In genomic region chr11:123060265-123061000, GRCh38 we compare ENCODE assay signal across 8 cellular contexts. TPM values are rescaled to one million over a fixed set of nuclear protein-coding genes. Genes with fewer than 3 reads are reported as not detected.
DNase-seq lines count a peak whose midpoint lies in the region; ATAC-seq, FAIRE-seq and TF ChIP-seq lines count a peak whose summit lies in the region.

No MANE protein-coding gene starts in this region.

- peak overlapping the region; percentile 99 for H3K4me3 Mint-ChIP-seq in activated naive CD4-positive, alpha-beta T cell treated with anti-CD3 and anti-CD28 coated beads, Interleukin-2, amount 50 U/mL, for 24 hours

- H3K27ac ChIP-seq in keratinocyte (ENCODE audit: control insufficient read depth, insufficient read depth, low read length): peak overlapping the region; percentile 83
- peak overlapping the region; percentile 100 for H3K27ac ChIP-seq in subcutaneous abdominal adipose tissue (ENCODE audit: low read depth, low read length)

- DNase-seq in stimulated activated CD4-positive, alpha-beta T cell treated with anti-CD3 and anti-CD28 coated beads, Interleukin-4, amount 100 ng/mL, for 1 hour: peak; percentile 36
- no peak for DNase-seq in stimulated activated CD4-positive, alpha-beta T cell treated with anti-CD3 and anti-CD28 coated beads, Interleukin-4, amount 100 ng/mL, for 4 hours
- DNase-seq in keratinocyte (ENCODE audit: low read depth, low spot score) (no peak), GM19238 (ENCODE audit: insufficient read length, low spot score) (no peak)
- DNase-seq in central memory CD4-positive, alpha-beta T cell: no peak

- H3K9me1 ChIP-seq in keratinocyte (ENCODE audit: control insufficient read depth, extremely low read depth, insufficient read depth, low read length): no peaks in the 10 kb centered on the region

- peaks cover 29% of the 10 kb centered on the region for H3K4me1 ChIP-seq in keratinocyte (ENCODE audit: control insufficient read depth, extremely low read depth, insufficient read depth, low read length)
- H3K4me1 ChIP-seq in subcutaneous abdominal adipose tissue (ENCODE audit: control insufficient read depth in 5 of 5, insufficient read depth in 5 of 5, low read length in 5 of 5): peaks cover 11 to 74% (median 64%) of the 10 kb centered on the region in 5 donors

- H3K27ac Mint-ChIP-seq in activated naive CD4-positive, alpha-beta T cell treated with anti-CD3 and anti-CD28 coated beads, Interleukin-2, amount 50 U/mL, for 24 hours: peak overlapping the region; percentile 98

- H3K27me3 Mint-ChIP-seq in activated naive CD4-positive, alpha-beta T cell treated with anti-CD3 and anti-CD28 coated beads, Interleukin-2, amount 50 U/mL, for 24 hours: no peaks in the 10 kb centered on the region

- H3K36me3 Mint-ChIP-seq in activated naive CD4-positive, alpha-beta T cell treated with anti-CD3 and anti-CD28 coated beads, Interleukin-2, amount 50 U/mL, for 24 hours: peaks cover 46% of the 10 kb centered on the region

- H3K9me3 Mint-ChIP-seq in activated naive CD4-positive, alpha-beta T cell treated with anti-CD3 and anti-CD28 coated beads, Interleukin-2, amount 50 U/mL, for 24 hours: no peaks in the 10 kb centered on the region

- H3K4me3 ChIP-seq in keratinocyte (ENCODE audit: control insufficient read depth in 2 of 3, extremely low read depth in 1 of 3, insufficient read depth in 2 of 3, low read depth in 1 of 3, low read length in 3 of 3): peak overlapping the region; percentile 96 to 100 (median 98)
- peak overlapping the region; percentile 91 to 99 (median 97) for H3K4me3 ChIP-seq in subcutaneous abdominal adipose tissue (ENCODE audit: low read depth in 1 of 5, low read length in 5 of 5)

- TF ChIP-seq CTCF in keratinocyte (optimal IDR thresholded peaks at IDR 0.05 in 1 of 3, IDR thresholded peaks at IDR 0.05 in 1 of 3, conservative IDR thresholded peaks at IDR 0.05 in 1 of 3; ENCODE audit: extremely low read depth in 1 of 3, insufficient read depth in 2 of 3, low read length in 3 of 3): no peak

- H4K20me1 ChIP-seq in keratinocyte (ENCODE audit: control insufficient read depth, extremely low read depth, insufficient read depth, low read length): peaks cover 51% of the 10 kb centered on the region

- dilution Hi-C loops in keratinocyte (cut with MboI; ENCODE audit: extremely low pct_ligation_motif_present, low sequenced_read_pairs): no loop called here

- peak overlapping the region; percentile 100 for H3K9ac ChIP-seq in keratinocyte (ENCODE audit: control insufficient read depth, extremely low read depth, insufficient read depth, low read length)
- H3K9ac ChIP-seq in subcutaneous abdominal adipose tissue (ENCODE audit: low read length in 5 of 5): peak overlapping the region; percentile 87 to 97 (median 94)

- peak overlapping the region; percentile 82 for H3K4me2 ChIP-seq in keratinocyte (ENCODE audit: control insufficient read depth, extremely low read depth, insufficient read depth, low read depth, low read length)

- H2AFZ ChIP-seq in keratinocyte (ENCODE audit: control insufficient read depth, low read length): no peak overlapping the region

- peaks cover 56% of the 10 kb centered on the region for H3K79me2 ChIP-seq in keratinocyte (ENCODE audit: control insufficient read depth, insufficient read depth, low read length)

- ATAC-seq in GM21825 (IDR thresholded peaks at IDR 0.05; ENCODE audit: unreplicated experiment): no peak

- no peaks in the 10 kb centered on the region for H3K27me3 ChIP-seq in keratinocyte (ENCODE audit: control insufficient read depth, extremely low read depth, insufficient read depth, low read length)
- no peaks in the 10 kb centered on the region for H3K27me3 ChIP-seq in subcutaneous abdominal adipose tissue (ENCODE audit: control insufficient read depth in 5 of 5, insufficient read depth in 4 of 5, low read length in 5 of 5)

- peaks cover 48% of the 10 kb centered on the region for H3K4me1 Mint-ChIP-seq in activated naive CD4-positive, alpha-beta T cell treated with anti-CD3 and anti-CD28 coated beads, Interleukin-2, amount 50 U/mL, for 24 hours

- no peak for FAIRE-seq in keratinocyte (lab: Jason Lieb, UNC)

- H3K36me3 ChIP-seq in keratinocyte (ENCODE audit: control insufficient read depth in 2 of 2, extremely low read depth in 1 of 2, insufficient read depth in 2 of 2, low read length in 2 of 2) (peaks cover 37 to 52% of the 10 kb centered on the region in 2 experiments), subcutaneous abdominal adipose tissue (ENCODE audit: control insufficient read depth in 5 of 5, insufficient read depth in 5 of 5, low read length in 5 of 5) (peaks cover 32 to 60% (median 53%) of the 10 kb centered on the region in 5 donors)

- no peaks in the 10 kb centered on the region for H3K9me3 ChIP-seq in keratinocyte (ENCODE audit: control insufficient read depth, low read depth, low read length)
- no peaks in the 10 kb centered on the region for H3K9me3 ChIP-seq in subcutaneous abdominal adipose tissue (ENCODE audit: control insufficient read depth in 5 of 5, low read length in 5 of 5)

RNA-seq across cellular contexts. Expression of gene HSPA8, which starts 1.5 kb away (rescaled TPM):
- polyA plus RNA-seq in keratinocyte: 2,567 to 3,596 TPM (median 3,207 TPM) in 3 replicates
- 7,600 TPM for polyA plus RNA-seq in keratinocyte (2011; ENCODE audit: low read depth)
- polyA plus RNA-seq in keratinocyte (2011; cell fraction: cytosol; rRNA removed): 1,397 and 2,546 TPM in 2 replicates
- 2,037 and 2,525 TPM in 2 replicates for polyA plus RNA-seq in keratinocyte (2011; cell fraction: nucleus; rRNA removed)
- polyA plus RNA-seq in keratinocyte (2012; ENCODE audit: low replicate concordance): 1,916 and 2,237 TPM in 2 replicates
- 3,035 to 4,185 TPM (median 3,746 TPM) in 3 replicates for polyA minus RNA-seq in keratinocyte
- polyA minus RNA-seq in keratinocyte (2011; cell fraction: cytosol; rRNA and poly(A)+ RNA removed): 1,174 TPM
- polyA minus RNA-seq in keratinocyte (2011; cell fraction: nucleus; rRNA and poly(A)+ RNA removed): 1,345 and 2,183 TPM in 2 replicates
